In the genomic region with DNA sequence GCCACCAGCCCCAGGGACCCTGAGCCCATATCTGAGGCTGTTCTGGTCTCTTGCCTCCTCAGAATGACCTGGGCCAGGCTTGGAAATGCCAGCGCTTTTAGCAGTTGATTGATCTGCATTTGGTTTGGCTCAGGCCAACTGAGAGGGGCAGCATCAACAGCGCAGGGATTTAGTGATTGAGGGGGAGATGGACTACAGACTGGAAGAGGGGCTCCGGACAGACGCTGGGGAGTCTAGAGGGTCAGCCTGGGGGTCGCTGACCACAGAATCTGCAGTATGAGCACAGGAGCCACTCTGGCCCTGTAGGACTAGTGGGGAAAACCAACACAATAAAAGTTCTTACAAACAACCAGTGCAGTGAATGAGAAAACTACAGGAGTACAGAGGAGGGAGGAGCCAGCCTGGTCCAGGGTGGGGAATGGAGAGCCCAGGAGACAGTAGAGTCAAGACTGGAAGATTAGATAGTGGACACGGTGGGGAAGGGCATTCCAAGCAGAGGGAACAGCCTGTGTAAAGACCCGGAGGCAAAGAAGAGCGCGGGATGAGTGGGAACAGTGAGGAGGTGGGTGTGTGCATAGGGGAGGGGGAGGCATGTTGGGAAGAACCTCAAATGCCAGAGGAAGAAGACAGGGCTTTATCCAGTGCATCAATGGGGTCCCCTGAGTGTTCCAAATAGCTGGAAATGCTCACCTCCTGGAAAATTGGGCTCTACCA, we compare ENCODE assay signal across 13 cellular contexts.
A peak's percentile ranks its signal among the peaks of the same experiment; 100 is the strongest.
DNase-seq lines count a peak whose midpoint lies in the region; ATAC-seq and TF ChIP-seq lines count a peak whose summit lies in the region.
"Had no signal": no experiment of that assay in that cellular context is flagged by ENCODE, and none has a peak within 500 bp of the region (broad histone marks: within the 10 kb centered on the region; RNA-seq: fewer than 3 reads in every experiment).

No MANE protein-coding gene starts in this region.

- H3K18ac ChIP-seq in mesendoderm (ENCODE audit: low read length): peak overlapping the region; percentile 16
- no peak overlapping the region for H3K18ac ChIP-seq in mesenchymal stem cell (ENCODE audit: low read depth in 1 of 2, low read length in 2 of 2)

- H4K8ac ChIP-seq in mesendoderm (ENCODE audit: low read depth, low read length): no peak overlapping the region
- no peak overlapping the region for H4K8ac ChIP-seq in mesenchymal stem cell (ENCODE audit: low read length)

- no peak overlapping the region for H3K4me2 ChIP-seq in mesendoderm (ENCODE audit: low read length)
- H3K4me2 ChIP-seq in parathyroid adenoma (ENCODE audit: low read length): no peak overlapping the region
- H3K4me2 ChIP-seq in mesenchymal stem cell (ENCODE audit: low read length, poor library complexity, severe bottlenecking): no peak overlapping the region

- ATAC-seq in GM21717 (IDR thresholded peaks at IDR 0.05; ENCODE audit: unreplicated experiment) (no peak), GM21526 (IDR thresholded peaks at IDR 0.05; ENCODE audit: low FRiP score, unreplicated experiment) (no peak)

- no peak overlapping the region for H3K14ac ChIP-seq in mesenchymal stem cell (ENCODE audit: low read length in 2 of 2)

- H3K27ac ChIP-seq in C4-2B: peak overlapping the region; percentile 25; the same call in 1 of the 2 replicates
- peak overlapping the region; percentile 92 for H3K27ac ChIP-seq in VCaP
- no peak overlapping the region for H3K27ac ChIP-seq in mesendoderm (ENCODE audit: low read depth, low read length)
- H3K27ac ChIP-seq in parathyroid adenoma: peak overlapping the region; percentile 25
- no peak overlapping the region for H3K27ac ChIP-seq in mesenchymal stem cell (ENCODE audit: low read length, poor library complexity, severe bottlenecking)
- H3K27ac ChIP-seq: 22Rv1 had no signal

- no peak overlapping the region for H4K5ac ChIP-seq in mesendoderm (ENCODE audit: low read length)

- no peak overlapping the region for H4K91ac ChIP-seq in mesenchymal stem cell (ENCODE audit: low read length)

- no peak overlapping the region for H2BK12ac ChIP-seq in mesenchymal stem cell (ENCODE audit: low read length in 2 of 2)

- H3K79me1 ChIP-seq in mesendoderm (ENCODE audit: low read length): no peaks in the 10 kb centered on the region
- H3K79me1 ChIP-seq in mesenchymal stem cell (replicated peaks; ENCODE audit: low read length, poor library complexity, severe bottlenecking): no peaks in the 10 kb centered on the region

- no peak overlapping the region for H2BK5ac ChIP-seq in mesendoderm (ENCODE audit: low read length)
- no peak overlapping the region for H2BK5ac ChIP-seq in mesenchymal stem cell (ENCODE audit: low read depth, low read length, poor library complexity, severe bottlenecking)

- H3K56ac ChIP-seq in mesendoderm (ENCODE audit: low read length): peak overlapping the region; percentile 73

- H2BK15ac ChIP-seq in mesendoderm (replicated peaks; ENCODE audit: low read depth) (no peak overlapping the region), mesenchymal stem cell (ENCODE audit: low read depth, poor library complexity, severe bottlenecking) (no peak overlapping the region)

- H2AFZ ChIP-seq in parathyroid adenoma: no peak overlapping the region
- H2AFZ ChIP-seq in mesenchymal stem cell (ENCODE audit: low read depth, low read length): no peak overlapping the region

- H3K4me3 ChIP-seq in mesendoderm (ENCODE audit: low read length): no peak overlapping the region
- H3K4me3 ChIP-seq in parathyroid adenoma (ENCODE audit: low read depth, low read length): no peak overlapping the region
- no peak overlapping the region for H3K4me3 ChIP-seq in mesenchymal stem cell (ENCODE audit: insufficient read depth in 1 of 2, low read depth in 1 of 2, low read length in 2 of 2)

- H3K79me2 ChIP-seq in mesendoderm (ENCODE audit: control insufficient read depth, insufficient read depth, low read length) (no peaks in the 10 kb centered on the region), parathyroid adenoma (no peaks in the 10 kb centered on the region)

- no CpG with 5 or more reads among the region's 9 CpGs for WGBS in mesendoderm (ENCODE audit: extremely low coverage, insufficient coverage, low lambda C conversion rate)
- WGBS in mesenchymal stem cell: 83% methylated on average over 6 of the region's 9 CpGs

- H3K27me3 ChIP-seq in mesendoderm (ENCODE audit: insufficient read depth, low read length, poor library complexity) (no peaks in the 10 kb centered on the region), parathyroid adenoma (ENCODE audit: control insufficient read depth, insufficient read depth, low read length) (no peaks in the 10 kb centered on the region), mesenchymal stem cell (ENCODE audit: control insufficient read depth in 1 of 2, insufficient read depth in 1 of 2, low read length in 2 of 2) (peaks cover 77 to 92% of the 10 kb centered on the region in 2 experiments)

- H3K9me3 ChIP-seq in parathyroid adenoma (ENCODE audit: control insufficient read depth, low read length) (no peaks in the 10 kb centered on the region), mesenchymal stem cell (ENCODE audit: control insufficient read depth, low read length) (no peaks in the 10 kb centered on the region)
- H3K9me3 ChIP-seq: Caco-2 had no signal

- no peak overlapping the region for H3K23ac ChIP-seq in mesendoderm (ENCODE audit: low read length)
- H3K23ac ChIP-seq in mesenchymal stem cell (ENCODE audit: low read length in 2 of 2): no peak overlapping the region

- H3K9ac ChIP-seq in mesendoderm (ENCODE audit: low read length) (peak overlapping the region; percentile 15), parathyroid adenoma (no peak overlapping the region), mesenchymal stem cell (ENCODE audit: low read length) (no peak overlapping the region)

- H2BK120ac ChIP-seq in mesendoderm (ENCODE audit: low read depth, low read length): no peak overlapping the region
- H2BK120ac ChIP-seq in mesenchymal stem cell (ENCODE audit: low read depth, low read length): no peak overlapping the region

- peaks cover 26% of the 10 kb centered on the region for H3K4me1 ChIP-seq in mesendoderm (ENCODE audit: control insufficient read depth, low read depth, low read length)
- H3K4me1 ChIP-seq in parathyroid adenoma: peaks cover 28% of the 10 kb centered on the region
- no peaks in the 10 kb centered on the region for H3K4me1 ChIP-seq in mesenchymal stem cell (ENCODE audit: control insufficient read depth, insufficient read depth, low read depth, low read length)
- H3K4me1 ChIP-seq: Caco-2 had no signal

- H2AK5ac ChIP-seq in mesendoderm (ENCODE audit: low read length): peak overlapping the region; percentile 85
- H2AK5ac ChIP-seq in mesenchymal stem cell (ENCODE audit: low read length, severe bottlenecking): no peak overlapping the region

- H3K4ac ChIP-seq in mesendoderm (ENCODE audit: low read depth, low read length) (peak overlapping the region; percentile 18), mesenchymal stem cell (ENCODE audit: low read depth in 1 of 2, low read length in 2 of 2) (no peak overlapping the region)

- no peaks in the 10 kb centered on the region for H3K36me3 ChIP-seq in mesendoderm (ENCODE audit: control insufficient read depth, insufficient read depth, low read length)
- no peaks in the 10 kb centered on the region for H3K36me3 ChIP-seq in parathyroid adenoma (ENCODE audit: control insufficient read depth, insufficient read depth, low read length)
- no peaks in the 10 kb centered on the region for H3K36me3 ChIP-seq in mesenchymal stem cell (ENCODE audit: control insufficient read depth in 1 of 2, insufficient read depth in 2 of 2, low read depth in 1 of 2, low read length in 2 of 2)

- DNase-seq in mesendoderm (no peak), NCI-H1694 (lab: John Stamatoyannopoulos, UW) (no peak), mesenchymal stem cell (no peak)
- DNase-seq: Caco-2; CD8-positive, alpha-beta memory T cell; DND-41; GDM1 had no signal

- no peak for TF ChIP-seq CTCF in C4-2B (conservative IDR thresholded peaks at IDR 0.05)
- TF ChIP-seq CTCF in VCaP (conservative IDR thresholded peaks at IDR 0.05): no peak
- no peak for TF ChIP-seq CTCF in parathyroid adenoma (IDR thresholded peaks at IDR 0.05)

Comparison
In these comparisons a context has a peak if more than half of its experiments do, and no peak if none do; other contexts are left out.
1. H3K27ac ChIP-seq: peak in C4-2B (single experiment), VCaP (single experiment) and parathyroid adenoma (single experiment); none in mesendoderm (single experiment) and mesenchymal stem cell (single experiment).